ENCODE assay signal across 2 cellular contexts in the genomic region with DNA sequence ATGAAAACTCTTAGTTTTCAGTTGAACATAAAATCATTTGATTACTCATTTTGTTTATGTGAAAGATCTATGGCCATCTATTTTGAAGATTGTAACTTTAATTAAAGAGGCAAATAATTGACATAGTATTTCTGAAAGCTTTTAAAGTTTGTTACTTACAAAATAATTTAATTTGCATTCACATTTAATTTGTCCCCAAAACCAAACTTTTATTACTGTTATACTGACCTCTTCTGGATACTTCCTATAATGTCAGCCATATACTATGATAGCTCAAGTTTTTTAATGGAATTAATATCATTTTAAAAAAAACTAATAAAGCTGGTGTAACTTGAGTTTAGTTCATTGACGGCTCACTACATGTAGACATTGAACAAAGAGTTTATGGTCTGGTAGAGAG.
TF ChIP-seq lines count a peak whose summit lies in the region.

No MANE protein-coding gene starts in this region.

TF ChIP-seq in A549, 52 proteins besides CTCF, POLR2A, EP300 and RAD21:
- TF ChIP-seq, protein P1, sequence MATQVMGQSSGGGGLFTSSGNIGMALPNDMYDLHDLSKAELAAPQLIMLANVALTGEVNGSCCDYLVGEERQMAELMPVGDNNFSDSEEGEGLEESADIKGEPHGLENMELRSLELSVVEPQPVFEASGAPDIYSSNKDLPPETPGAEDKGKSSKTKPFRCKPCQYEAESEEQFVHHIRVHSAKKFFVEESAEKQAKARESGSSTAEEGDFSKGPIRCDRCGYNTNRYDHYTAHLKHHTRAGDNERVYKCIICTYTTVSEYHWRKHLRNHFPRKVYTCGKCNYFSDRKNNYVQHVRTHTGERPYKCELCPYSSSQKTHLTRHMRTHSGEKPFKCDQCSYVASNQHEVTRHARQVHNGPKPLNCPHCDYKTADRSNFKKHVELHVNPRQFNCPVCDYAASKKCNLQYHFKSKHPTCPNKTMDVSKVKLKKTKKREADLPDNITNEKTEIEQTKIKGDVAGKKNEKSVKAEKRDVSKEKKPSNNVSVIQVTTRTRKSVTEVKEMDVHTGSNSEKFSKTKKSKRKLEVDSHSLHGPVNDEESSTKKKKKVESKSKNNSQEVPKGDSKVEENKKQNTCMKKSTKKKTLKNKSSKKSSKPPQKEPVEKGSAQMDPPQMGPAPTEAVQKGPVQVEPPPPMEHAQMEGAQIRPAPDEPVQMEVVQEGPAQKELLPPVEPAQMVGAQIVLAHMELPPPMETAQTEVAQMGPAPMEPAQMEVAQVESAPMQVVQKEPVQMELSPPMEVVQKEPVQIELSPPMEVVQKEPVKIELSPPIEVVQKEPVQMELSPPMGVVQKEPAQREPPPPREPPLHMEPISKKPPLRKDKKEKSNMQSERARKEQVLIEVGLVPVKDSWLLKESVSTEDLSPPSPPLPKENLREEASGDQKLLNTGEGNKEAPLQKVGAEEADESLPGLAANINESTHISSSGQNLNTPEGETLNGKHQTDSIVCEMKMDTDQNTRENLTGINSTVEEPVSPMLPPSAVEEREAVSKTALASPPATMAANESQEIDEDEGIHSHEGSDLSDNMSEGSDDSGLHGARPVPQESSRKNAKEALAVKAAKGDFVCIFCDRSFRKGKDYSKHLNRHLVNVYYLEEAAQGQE (IDR thresholded peaks at IDR 0.05), result no peak
- TF ChIP-seq HOXA7 (CRISPR knock-in tag; IDR thresholded peaks at IDR 0.05) (no peak), CHD2 (IDR thresholded peaks at IDR 0.05; ENCODE audit: low read length, partially characterized antibody) (no peak), TP53 (CRISPR knock-in tag; IDR thresholded peaks at IDR 0.05) (no peak), ZNF302 (CRISPR knock-in tag; IDR thresholded peaks at IDR 0.05) (no peak), JUN (IDR thresholded peaks at IDR 0.05) (no peak), HDAC2 (IDR thresholded peaks at IDR 0.05) (no peak), CBX2 (IDR thresholded peaks at IDR 0.05; ENCODE audit: borderline replicate concordance, low read depth) (no peak)
- TF ChIP-seq, protein P2, sequence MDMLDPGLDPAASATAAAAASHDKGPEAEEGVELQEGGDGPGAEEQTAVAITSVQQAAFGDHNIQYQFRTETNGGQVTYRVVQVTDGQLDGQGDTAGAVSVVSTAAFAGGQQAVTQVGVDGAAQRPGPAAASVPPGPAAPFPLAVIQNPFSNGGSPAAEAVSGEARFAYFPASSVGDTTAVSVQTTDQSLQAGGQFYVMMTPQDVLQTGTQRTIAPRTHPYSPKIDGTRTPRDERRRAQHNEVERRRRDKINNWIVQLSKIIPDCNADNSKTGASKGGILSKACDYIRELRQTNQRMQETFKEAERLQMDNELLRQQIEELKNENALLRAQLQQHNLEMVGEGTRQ (IDR thresholded peaks at IDR 0.05), result no peak

TF ChIP-seq in SK-N-SH, 30 proteins besides CTCF, POLR2A, EP300 and RAD21 (continued from another document):
- TF ChIP-seq, protein P3, sequence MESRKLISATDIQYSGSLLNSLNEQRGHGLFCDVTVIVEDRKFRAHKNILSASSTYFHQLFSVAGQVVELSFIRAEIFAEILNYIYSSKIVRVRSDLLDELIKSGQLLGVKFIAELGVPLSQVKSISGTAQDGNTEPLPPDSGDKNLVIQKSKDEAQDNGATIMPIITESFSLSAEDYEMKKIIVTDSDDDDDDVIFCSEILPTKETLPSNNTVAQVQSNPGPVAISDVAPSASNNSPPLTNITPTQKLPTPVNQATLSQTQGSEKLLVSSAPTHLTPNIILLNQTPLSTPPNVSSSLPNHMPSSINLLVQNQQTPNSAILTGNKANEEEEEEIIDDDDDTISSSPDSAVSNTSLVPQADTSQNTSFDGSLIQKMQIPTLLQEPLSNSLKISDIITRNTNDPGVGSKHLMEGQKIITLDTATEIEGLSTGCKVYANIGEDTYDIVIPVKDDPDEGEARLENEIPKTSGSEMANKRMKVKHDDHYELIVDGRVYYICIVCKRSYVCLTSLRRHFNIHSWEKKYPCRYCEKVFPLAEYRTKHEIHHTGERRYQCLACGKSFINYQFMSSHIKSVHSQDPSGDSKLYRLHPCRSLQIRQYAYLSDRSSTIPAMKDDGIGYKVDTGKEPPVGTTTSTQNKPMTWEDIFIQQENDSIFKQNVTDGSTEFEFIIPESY (IDR thresholded peaks at IDR 0.05; ENCODE audit: borderline replicate concordance, low read depth), result no peak
- TF ChIP-seq TAF1 (IDR thresholded peaks at IDR 0.05; ENCODE audit: borderline replicate concordance, low read depth, low read length) (no peak), NFIC (IDR thresholded peaks at IDR 0.05; ENCODE audit: borderline replicate concordance) (no peak)
